In genomic region chr5:134225780-134226440, GRCh38 we compare ENCODE assay signal across 8 cellular contexts. TPM values are rescaled to one million over a fixed set of nuclear protein-coding genes. Genes with fewer than 3 reads are reported as not detected.
A peak's percentile ranks its signal among the peaks of the same experiment; 100 is the strongest.
DNase-seq lines count a peak whose midpoint lies in the region; ATAC-seq and TF ChIP-seq lines count a peak whose summit lies in the region.

Gene PPP2CA, minus strand, starts transcription at chr5:134226073. Its CDS starts 212 bp downstream, at chr5:134225861.

- H3K27me3 ChIP-seq in parathyroid adenoma (ENCODE audit: control insufficient read depth, insufficient read depth, low read length) (no peaks in the 10 kb centered on the region), tibial nerve (no peaks in the 10 kb centered on the region)

- H3K4me1 Mint-ChIP-seq in activated naive CD8-positive, alpha-beta T cell treated with anti-CD3 and anti-CD28 coated beads, Interleukin-2, amount 50 U/mL, for 24 hours, result peaks cover 55% of the 10 kb centered on the region

- H3K27ac Mint-ChIP-seq in activated naive CD8-positive, alpha-beta T cell treated with anti-CD3 and anti-CD28 coated beads, Interleukin-2, amount 50 U/mL, for 24 hours, result peak within 1 kb of the TSS; percentile 94

- H2AFZ ChIP-seq in parathyroid adenoma, result peak within 1 kb of the TSS; percentile 93

- H3K36me3 ChIP-seq in parathyroid adenoma (ENCODE audit: control insufficient read depth, insufficient read depth, low read length), result no peaks in the 10 kb centered on the region
- peaks cover 0 to 3% (median 0%) of the 10 kb centered on the region in 3 donors for H3K36me3 ChIP-seq in tibial nerve

- peaks cover 33% of the 10 kb centered on the region for H3K36me3 Mint-ChIP-seq in activated naive CD8-positive, alpha-beta T cell treated with anti-CD3 and anti-CD28 coated beads, Interleukin-2, amount 50 U/mL, for 24 hours (ENCODE audit: low read depth)

- no peaks in the 10 kb centered on the region for H3K9me3 Mint-ChIP-seq in activated naive CD8-positive, alpha-beta T cell treated with anti-CD3 and anti-CD28 coated beads, Interleukin-2, amount 50 U/mL, for 24 hours

- H3K27ac ChIP-seq in parathyroid adenoma, result peak within 1 kb of the TSS; percentile 99
- H3K27ac ChIP-seq in tibial nerve, result peak within 1 kb of the TSS; percentile 99 to 100 (median 100)

- H3K4me3 ChIP-seq in GM12865 (ENCODE audit: low read depth, low read length), result peak within 1 kb of the TSS; percentile 100
- peak within 1 kb of the TSS; percentile 90 for H3K4me3 ChIP-seq in parathyroid adenoma (ENCODE audit: low read depth, low read length)
- peak within 1 kb of the TSS; percentile 89 to 99 (median 97) for H3K4me3 ChIP-seq in tibial nerve

- H3K4me2 ChIP-seq in parathyroid adenoma (ENCODE audit: low read length), result peak within 1 kb of the TSS; percentile 98

- peak within 1 kb of the TSS; percentile 99 for H3K9ac ChIP-seq in parathyroid adenoma

- peak; percentile 95 to 96 for TF ChIP-seq POLR2A in tibial nerve (IDR thresholded peaks at IDR 0.05)

- peaks cover 37% of the 10 kb centered on the region for H3K79me2 ChIP-seq in parathyroid adenoma

- TF ChIP-seq CTCF in GM12865 (IDR thresholded peaks at IDR 0.05; ENCODE audit: insufficient read depth, low read depth, low read length, missing control alignments) (no peak), parathyroid adenoma (IDR thresholded peaks at IDR 0.05) (no peak), tibial nerve (IDR thresholded peaks at IDR 0.05) (no peak)

- DNase-seq in GM12865 (ENCODE audit: low read depth) (peak; percentile 99), NCI-H1417 treated with DMSO at 0.1 percent for 48 hours (lab: John Stamatoyannopoulos, UW) (peak; percentile 81), SW480 (ENCODE audit: low spot score) (peak; percentile 98), Right ventricle myocardium superior (peak; percentile 99), tibial nerve (ENCODE audit: low spot score in 2 of 2) (peak; percentile 98)
- peak; percentile 99 for DNase-seq in activated naive CD8-positive, alpha-beta T cell treated with anti-CD3 and anti-CD28 coated beads, Interleukin-2, amount 50 U/mL, for 24 hours

- peaks cover 25% of the 10 kb centered on the region for H3K4me1 ChIP-seq in parathyroid adenoma
- H3K4me1 ChIP-seq in tibial nerve, result peaks cover 3 to 49% (median 32%) of the 10 kb centered on the region in 4 donors

- H3K9me3 ChIP-seq in parathyroid adenoma (ENCODE audit: control insufficient read depth, low read length) (no peaks in the 10 kb centered on the region), tibial nerve (no peaks in the 10 kb centered on the region)

- intact Hi-C loops in Right ventricle myocardium superior (cut with DNase I), result no loop called here

- 0 to 1% methylated on average over 32 to 58 of the region's 73 CpGs for WGBS in tibial nerve, 2 donors

- peak; percentile 77 for ATAC-seq in HG02763 (IDR thresholded peaks at IDR 0.05; ENCODE audit: unreplicated experiment)
- peak; percentile 86 for ATAC-seq in activated naive CD8-positive, alpha-beta T cell treated with anti-CD3 and anti-CD28 coated beads, Interleukin-2, amount 50 U/mL, for 24 hours
- ATAC-seq in Right ventricle myocardium superior (ENCODE audit: poor library complexity), result peak; percentile 96

- no peaks in the 10 kb centered on the region for H3K27me3 Mint-ChIP-seq in activated naive CD8-positive, alpha-beta T cell treated with anti-CD3 and anti-CD28 coated beads, Interleukin-2, amount 50 U/mL, for 24 hours

- peak within 1 kb of the TSS; percentile 87 for H3K4me3 Mint-ChIP-seq in activated naive CD8-positive, alpha-beta T cell treated with anti-CD3 and anti-CD28 coated beads, Interleukin-2, amount 50 U/mL, for 24 hours

- TF ChIP-seq EP300 in tibial nerve (IDR thresholded peaks at IDR 0.05), result peak; percentile 92 to 96

RNA-seq across cellular contexts. Expression of gene PPP2CA, which starts in this region (rescaled TPM):
- total RNA-seq in Right ventricle myocardium superior (135 TPM), tibial nerve (100 to 1,000 TPM in 3 of 4 donors, 10 to 100 TPM in 1; 42.8 to 227 (median 149) TPM)

Comparison
In these comparisons a context has a peak if more than half of its experiments do, and no peak if none do; other contexts are left out.
1. Peak in every context shown above with its lines: DNase-seq, ATAC-seq, H3K4me3 ChIP-seq and H3K27ac ChIP-seq.